Comparison of ENCODE assay signal across 1 cellular context in the genomic region with DNA sequence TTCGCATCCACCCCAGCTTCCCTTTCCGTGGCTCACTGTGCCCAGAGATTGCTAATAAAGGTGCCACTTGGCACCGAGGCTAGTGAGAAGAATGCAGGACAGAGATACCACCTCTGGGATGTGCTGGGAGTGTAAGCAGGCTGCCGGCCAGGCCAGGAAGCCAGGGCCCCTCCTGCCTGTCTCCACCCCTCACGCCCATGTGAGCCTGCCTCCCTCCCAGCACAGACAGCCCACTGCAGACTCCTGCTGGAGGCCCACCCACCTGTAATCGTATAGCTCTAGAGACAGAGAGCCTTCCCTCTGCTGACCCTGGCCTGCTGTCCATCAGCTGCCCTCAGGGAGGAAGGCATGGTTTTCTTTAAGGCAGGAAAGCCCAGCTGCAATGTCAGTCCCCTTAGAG.
TF ChIP-seq lines count a peak whose summit lies in the region.

No MANE protein-coding gene starts in this region.

TF ChIP-seq in HepG2, 621 proteins besides CTCF, POLR2A, EP300 and RAD21:
- TF ChIP-seq SIX1 (CRISPR knock-in tag; IDR thresholded peaks at IDR 0.05; ENCODE audit: borderline replicate concordance) (no peak), FOXJ3 (CRISPR knock-in tag; IDR thresholded peaks at IDR 0.05; ENCODE audit: borderline replicate concordance) (no peak), ATRX (CRISPR knock-in tag; IDR thresholded peaks at IDR 0.05; ENCODE audit: borderline replicate concordance) (no peak), ISX (CRISPR knock-in tag; conservative IDR thresholded peaks at IDR 0.05) (no peak), CBX1 (IDR thresholded peaks at IDR 0.05; ENCODE audit: low read depth) (no peak)
TF ChIP-seq in HepG2: peak in this region for 0.
